In genomic region chr1:225896937-225897549, GRCh38 we compare ENCODE assay signal across 1 cellular context.
TF ChIP-seq lines count a peak whose summit lies in the region.

No MANE protein-coding gene starts in this region.

TF ChIP-seq in IMR-90, 13 proteins besides CTCF, POLR2A, EP300 and RAD21:
- TF ChIP-seq SMC3 (IDR thresholded peaks at IDR 0.05; ENCODE audit: low read depth, low read length) (no peak), RFX5 (IDR thresholded peaks at IDR 0.05; ENCODE audit: low read depth, low read length) (no peak), BHLHE40 (IDR thresholded peaks at IDR 0.05; ENCODE audit: low read depth, low read length) (0 out of 2 replicates have a peak, but pooled peaks have one; percentile 40), MAFK (IDR thresholded peaks at IDR 0.05; ENCODE audit: low read depth, low read length) (no peak)
